Comparison of ENCODE assay signal across 9 cellular contexts in the genomic region with DNA sequence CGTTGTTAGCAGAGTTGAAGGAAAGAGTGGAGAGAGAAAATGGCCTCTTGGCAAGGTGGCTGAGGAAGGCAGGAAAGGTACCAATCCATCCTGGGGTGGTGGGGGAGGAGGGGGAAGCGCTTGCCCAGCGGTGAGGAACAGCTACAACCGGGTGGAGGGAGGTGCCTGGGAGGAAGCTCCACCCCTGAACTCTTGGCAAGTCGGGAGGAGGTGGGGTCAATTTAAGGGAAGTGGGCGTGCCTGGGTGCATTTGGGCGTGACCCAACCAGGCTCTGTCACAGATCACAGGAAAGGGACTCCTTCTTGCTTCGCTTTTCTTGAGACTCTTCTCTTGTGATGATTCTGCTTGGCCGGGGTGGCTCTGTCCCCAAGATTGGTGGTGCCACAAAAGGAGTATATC. TPM values are rescaled to one million over a fixed set of nuclear protein-coding genes. Genes with fewer than 3 reads are reported as not detected.
DNase-seq lines count a peak whose midpoint lies in the region; ATAC-seq, FAIRE-seq and TF ChIP-seq lines count a peak whose summit lies in the region.
"Had no signal": no experiment of that assay in that cellular context is flagged by ENCODE, and none has a peak within 500 bp of the region (broad histone marks: within the 10 kb centered on the region; RNA-seq: fewer than 3 reads in every experiment).

No MANE protein-coding gene starts in this region.

- H3K27me3 ChIP-seq in endothelial cell of umbilical vein (ENCODE audit: control insufficient read depth in 2 of 2, insufficient read depth in 2 of 2, low read length in 2 of 2) (no peaks in the 10 kb centered on the region), thoracic aorta (replicated peaks; ENCODE audit: insufficient read depth) (no peaks in the 10 kb centered on the region)

- BruUV-seq in endothelial cell of umbilical vein (replicated peaks; lab: Mats Ljungman, UMichigan) = no TSS peak

- peak; percentile 97 for ATAC-seq in HG02852 (IDR thresholded peaks at IDR 0.05; ENCODE audit: unreplicated experiment)
- ATAC-seq in activated CD8-positive, alpha-beta T cell treated with anti-CD3 and anti-CD28 coated beads, Interleukin-2, amount 10 ng/mL, durations not matched to agents 7 days and 5 days = peak; percentile 100
- ATAC-seq in natural killer cell = peak; percentile 99 to 100 (median 100)
- peak; percentile 43 for ATAC-seq in thoracic aorta (ENCODE audit: insufficient number of reproducible peaks, low FRiP score, low read depth)

- dilution Hi-C loops in endothelial cell of umbilical vein (cut with MboI; ENCODE audit: extremely low pct_ligation_motif_present, low sequenced_read_pairs) = no loop called here

- intact Hi-C loops in endothelial cell of umbilical vein (cut with micrococcal nuclease) = loop anchor here (10.0 kb wide), 1 partner anchor 269 kb away; no protein-coding TSS in a partner anchor
- intact Hi-C loops in natural killer cell (cut with micrococcal nuclease) = loop anchor here (1.0 to 10.0 kb wide), 2 partner anchors 40 to 419 kb away; no protein-coding TSS in a partner anchor

- peak overlapping the region; percentile 72 for H3K27ac Mint-ChIP-seq in activated CD8-positive, alpha-beta T cell treated with anti-CD3 and anti-CD28 coated beads, Interleukin-2, amount 10 ng/mL, durations not matched to agents 7 days and 5 days
- H3K27ac Mint-ChIP-seq in natural killer cell = peak overlapping the region; percentile 49 to 83

- no peak overlapping the region for H3K4me3 ChIP-seq in endothelial cell of umbilical vein (replicated peaks in 1 of 3; ENCODE audit: insufficient read depth in 1 of 3, low read depth in 1 of 3, low read length in 3 of 3)
- no peak overlapping the region for H3K4me3 ChIP-seq in thoracic aorta

- H3K9ac ChIP-seq in endothelial cell of umbilical vein (replicated peaks; ENCODE audit: extremely low read depth, insufficient read depth, low read length) = no peak overlapping the region

- H3K4me1 ChIP-seq in endothelial cell of umbilical vein (ENCODE audit: control insufficient read depth, extremely low read depth, insufficient read depth, low read length) (peaks cover 4% of the 10 kb centered on the region), thoracic aorta (ENCODE audit: control insufficient read depth in 1 of 2, low read depth in 2 of 2) (peaks cover 0 to under 1% of the 10 kb centered on the region in 2 donors)

- peaks cover 23% of the 10 kb centered on the region for H3K36me3 Mint-ChIP-seq in activated CD8-positive, alpha-beta T cell treated with anti-CD3 and anti-CD28 coated beads, Interleukin-2, amount 10 ng/mL, durations not matched to agents 7 days and 5 days (ENCODE audit: low read depth)
- H3K36me3 Mint-ChIP-seq in natural killer cell = no peaks in the 10 kb centered on the region

- H3K36me3 ChIP-seq in endothelial cell of umbilical vein (ENCODE audit: control insufficient read depth in 2 of 2, extremely low read depth in 1 of 2, insufficient read depth in 2 of 2, low read length in 2 of 2) (peaks cover 2 to 10% of the 10 kb centered on the region in 2 experiments), thoracic aorta (peaks cover 29% of the 10 kb centered on the region)

- no peak overlapping the region for H3K27ac ChIP-seq in endothelial cell of umbilical vein (ENCODE audit: insufficient read depth, low read depth, low read length)
- no peak overlapping the region for H3K27ac ChIP-seq in thoracic aorta

- H2AFZ ChIP-seq in endothelial cell of umbilical vein (ENCODE audit: low read depth, low read length) = peak overlapping the region; percentile 71

- POLR2A ChIA-PET in activated CD8-positive, alpha-beta T cell treated with anti-CD3 and anti-CD28 coated beads, Interleukin-2, amount 10 ng/mL, durations not matched to agents 7 days and 5 days (lab: Charles Lee) = no interaction called here
- POLR2A ChIA-PET in endothelial cell of umbilical vein (lab: Charles Lee) = no interaction called here

- CTCF ChIA-PET in activated CD8-positive, alpha-beta T cell treated with anti-CD3 and anti-CD28 coated beads, Interleukin-2, amount 10 ng/mL, durations not matched to agents 7 days and 5 days (lab: Charles Lee) = interaction anchor here (1.2 to 7.6 kb wide), 3 partner anchors 36 to 420 kb away, joined by 3 to 148 read pairs (median 9); no protein-coding TSS in a partner anchor
- CTCF ChIA-PET in endothelial cell of umbilical vein (lab: Charles Lee) = interaction anchor here (1.0 to 1.5 kb wide), 5 partner anchors 16 to 423 kb away, joined by 3 to 8 read pairs (median 3); no protein-coding TSS in a partner anchor

- H3K4me3 Mint-ChIP-seq in activated CD8-positive, alpha-beta T cell treated with anti-CD3 and anti-CD28 coated beads, Interleukin-2, amount 10 ng/mL, durations not matched to agents 7 days and 5 days = peak overlapping the region; percentile 45
- peak overlapping the region; percentile 71 for H3K4me3 Mint-ChIP-seq in natural killer cell

- H3K9me3 ChIP-seq in endothelial cell of umbilical vein (replicated peaks; ENCODE audit: control insufficient read depth, insufficient read depth, low read length) (no peaks in the 10 kb centered on the region), thoracic aorta (no peaks in the 10 kb centered on the region)

- DNase-seq in NCI-H345 (lab: John Stamatoyannopoulos, UW) (peak; percentile 5), NCI-H345 treated with DMSO at 0.1 percent for 48 hours (lab: John Stamatoyannopoulos, UW; ENCODE audit: unreplicated experiment) (no peak), NCI-H2196 treated with DMSO at 0.1 percent for 48 hours (lab: John Stamatoyannopoulos, UW; ENCODE audit: unreplicated experiment) (peak; percentile 21), endothelial cell of umbilical vein (ENCODE audit: low read depth, low spot score) (peak; percentile 28), natural killer cell (peak; percentile 68), thoracic aorta (ENCODE audit: low spot score) (peak; percentile 23)
- peak; percentile 91 for DNase-seq in activated CD8-positive, alpha-beta T cell treated with anti-CD3 and anti-CD28 coated beads, Interleukin-2, amount 10 ng/mL, durations not matched to agents 7 days and 5 days

- peak; percentile 83 for FAIRE-seq in endothelial cell of umbilical vein (lab: Jason Lieb, UNC)
- FAIRE-seq: keratinocyte had no signal

- no peak overlapping the region for H3K4me2 ChIP-seq in endothelial cell of umbilical vein (ENCODE audit: insufficient read depth, low read length)

- no peak for TF ChIP-seq CTCF in endothelial cell of umbilical vein (IDR thresholded peaks at IDR 0.05; ENCODE audit: extremely low read depth in 1 of 2, insufficient read depth in 1 of 2, low read depth in 1 of 2, low read length in 2 of 2)
- no peak for TF ChIP-seq CTCF in natural killer cell (IDR thresholded peaks at IDR 0.05)
- TF ChIP-seq CTCF in thoracic aorta (IDR thresholded peaks at IDR 0.05) = no peak

- H3K9me3 Mint-ChIP-seq in activated CD8-positive, alpha-beta T cell treated with anti-CD3 and anti-CD28 coated beads, Interleukin-2, amount 10 ng/mL, durations not matched to agents 7 days and 5 days (ENCODE audit: insufficient read depth) = no peaks in the 10 kb centered on the region
- no peaks in the 10 kb centered on the region for H3K9me3 Mint-ChIP-seq in natural killer cell

- no peak for TF ChIP-seq POLR2A in endothelial cell of umbilical vein (IDR thresholded peaks at IDR 0.05; ENCODE audit: low read depth, low read length)

- H3K27me3 Mint-ChIP-seq in activated CD8-positive, alpha-beta T cell treated with anti-CD3 and anti-CD28 coated beads, Interleukin-2, amount 10 ng/mL, durations not matched to agents 7 days and 5 days (ENCODE audit: low read depth) = no peaks in the 10 kb centered on the region
- no peaks in the 10 kb centered on the region for H3K27me3 Mint-ChIP-seq in natural killer cell (ENCODE audit: low read depth in 2 of 2)

- H3K9me1 ChIP-seq in endothelial cell of umbilical vein (replicated peaks; ENCODE audit: control insufficient read depth, extremely low read depth, insufficient read depth, low read length) = no peaks in the 10 kb centered on the region

- H4K20me1 ChIP-seq in endothelial cell of umbilical vein (replicated peaks; ENCODE audit: control insufficient read depth, extremely low read depth, insufficient read depth, low read length) = no peaks in the 10 kb centered on the region

- H3K4me1 Mint-ChIP-seq in activated CD8-positive, alpha-beta T cell treated with anti-CD3 and anti-CD28 coated beads, Interleukin-2, amount 10 ng/mL, durations not matched to agents 7 days and 5 days (ENCODE audit: low read depth) = peaks cover 13% of the 10 kb centered on the region
- peaks cover 13% of the 10 kb centered on the region in 2 donors for H3K4me1 Mint-ChIP-seq in natural killer cell

- H3K79me2 ChIP-seq in endothelial cell of umbilical vein (ENCODE audit: control insufficient read depth, insufficient read depth, low read length) = no peaks in the 10 kb centered on the region

TF ChIP-seq in endothelial cell of umbilical vein, 7 proteins besides CTCF, POLR2A, EP300 and RAD21:
- TF ChIP-seq, protein P1, sequence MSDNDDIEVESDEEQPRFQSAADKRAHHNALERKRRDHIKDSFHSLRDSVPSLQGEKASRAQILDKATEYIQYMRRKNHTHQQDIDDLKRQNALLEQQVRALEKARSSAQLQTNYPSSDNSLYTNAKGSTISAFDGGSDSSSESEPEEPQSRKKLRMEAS (IDR thresholded peaks at IDR 0.05; ENCODE audit: insufficient read depth, insufficient read length) = no peak
- TF ChIP-seq GATA2 (IDR thresholded peaks at IDR 0.05; ENCODE audit: insufficient read depth, insufficient read length, low read depth, low read length) (no peak), FOS (IDR thresholded peaks at IDR 0.05; ENCODE audit: borderline replicate concordance, insufficient read depth, low read length) (no peak), POLR2AphosphoS5 (IDR thresholded peaks at IDR 0.05; ENCODE audit: insufficient read depth, low read depth, low read length) (no peak), MYC (IDR thresholded peaks at IDR 0.05; ENCODE audit: low read depth, low read length) (no peak), EZH2 (IDR thresholded peaks at IDR 0.05; ENCODE audit: borderline replicate concordance, low read depth, low read length, severe bottlenecking) (no peak), JUN (IDR thresholded peaks at IDR 0.05; ENCODE audit: borderline replicate concordance, insufficient read depth, insufficient read length, low read depth) (no peak)

RNA-seq across cellular contexts. Expression of gene BCORL1, which starts 41.7 kb away (rescaled TPM):
- 10 to 100 TPM in 1 of 2 experiments, 1 to 10 TPM in 1; 9.7 to 10.9 TPM for total RNA-seq in activated CD8-positive, alpha-beta T cell treated with anti-CD3 and anti-CD28 coated beads, Interleukin-2, amount 10 ng/mL, durations not matched to agents 7 days and 5 days
- total RNA-seq in endothelial cell of umbilical vein = 13.1 and 16.7 TPM in 2 replicates
- polyA plus RNA-seq in endothelial cell of umbilical vein = 1.8 TPM in 2 replicates
- 1.9 TPM in 2 replicates for polyA plus RNA-seq in endothelial cell of umbilical vein (2011; cell fraction: cytosol; rRNA removed)
- 4.4 and 4.6 TPM in 2 replicates for polyA plus RNA-seq in endothelial cell of umbilical vein (2011; cell fraction: nucleus; rRNA removed)
- polyA plus RNA-seq in endothelial cell of umbilical vein (2012) = 7.5 and 8.2 TPM in 2 replicates
- 3.4 and 5.6 TPM in 2 replicates for polyA minus RNA-seq in endothelial cell of umbilical vein
- polyA minus RNA-seq in endothelial cell of umbilical vein (2011; cell fraction: cytosol; rRNA and poly(A)+ RNA removed) = 2.0 TPM
- 3.5 and 4.0 TPM in 2 replicates for polyA minus RNA-seq in endothelial cell of umbilical vein (2011; cell fraction: nucleus; rRNA and poly(A)+ RNA removed)
- total RNA-seq in natural killer cell = 10 to 100 TPM in 1 of 3 donors, 1 to 10 TPM in 2; 6.5 to 10.5 (median 9.9) TPM
- total RNA-seq in thoracic aorta = 10 to 100 TPM in 1 of 2 donors, 1 to 10 TPM in 1; 8.5 to 22.3 TPM

Comparison
In these comparisons a context has a peak if more than half of its experiments do, and no peak if none do; other contexts are left out.
1. ATAC-seq: peak in every context shown above with its lines; median percentile 100 in activated CD8-positive, alpha-beta T cell treated with anti-CD3 and anti-CD28 coated beads, Interleukin-2, amount 10 ng/mL, durations not matched to agents 7 days and 5 days; 100 in natural killer cell; 97 in HG02852; 43 in thoracic aorta.